33 cellular contexts compared by ENCODE assay signal in genomic region chr14:20675669-20676068, GRCh38. TPM values are rescaled to one million over a fixed set of nuclear protein-coding genes. Genes with fewer than 3 reads are reported as not detected.
DNase-seq lines count a peak whose midpoint lies in the region; ATAC-seq, FAIRE-seq and TF ChIP-seq lines count a peak whose summit lies in the region.
"Had no signal": no experiment of that assay in that cellular context is flagged by ENCODE, and none has a peak within 500 bp of the region (broad histone marks: within the 10 kb centered on the region; RNA-seq: fewer than 3 reads in every experiment).

No MANE protein-coding gene starts in this region.

- TF ChIP-seq EP300 in GM12878 (IDR thresholded peaks at IDR 0.05; ENCODE audit: borderline replicate concordance in 1 of 2, control insufficient read depth in 1 of 2, low read depth in 2 of 2, low read length in 2 of 2): peak in 1 of 2 experiments; percentile 34; a peak in 1 of 4 replicates
- TF ChIP-seq EP300 in ovary (IDR thresholded peaks at IDR 0.05): no peak

- H3K4me2 ChIP-seq in GM12878 (ENCODE audit: control insufficient read depth, insufficient read depth): no peak overlapping the region

- BruUV-seq in GM12878 (replicated peaks; lab: Mats Ljungman, UMichigan): no TSS peak

- no peak overlapping the region for H3K4me3 Mint-ChIP-seq in activated CD4-positive, alpha-beta memory T cell treated with anti-CD3 and anti-CD28 coated beads for 36 hours
- no peak overlapping the region for H3K4me3 Mint-ChIP-seq in activated CD4-positive, alpha-beta memory T cell treated with anti-CD3 and anti-CD28 coated beads, Interleukin-2, amount 10 ng/mL, durations not matched to agents 7 days and 5 days
- H3K4me3 Mint-ChIP-seq: activated CD4-positive, alpha-beta T cell treated with anti-CD3 and anti-CD28 coated beads, Interleukin-2, amount 10 ng/mL, durations not matched to agents 24 days and 14 days; CD4-positive, alpha-beta memory T cell; nephron had no signal

- in situ Hi-C loops in GM12878 (cut with MboI): no loop called here

- H3K4me3 ChIP-seq in GM12878 (no peak overlapping the region), ovary (no peak overlapping the region)

- no peak for TF ChIP-seq CTCF in GM12878 (IDR thresholded peaks at IDR 0.05 in 2 of 3, conservative IDR thresholded peaks at IDR 0.05 in 1 of 3; ENCODE audit: control insufficient read depth in 2 of 3, extremely low read depth in 1 of 3, insufficient read depth in 1 of 3, low read depth in 3 of 3, low read length in 3 of 3)
- no peak for TF ChIP-seq CTCF in ovary (IDR thresholded peaks at IDR 0.05)

- ATAC-seq in GM18520 (IDR thresholded peaks at IDR 0.05; ENCODE audit: unreplicated experiment): peak; percentile 67
- peak; percentile 76 for ATAC-seq in HG02610 (IDR thresholded peaks at IDR 0.05; ENCODE audit: unreplicated experiment)
- ATAC-seq in GM12878: peak; percentile 82
- ATAC-seq: left colon had no signal

- TF ChIP-seq POLR2A in GM12878 (IDR thresholded peaks at IDR 0.05; ENCODE audit: low read depth, low read length): no peak
- TF ChIP-seq POLR2A in ovary (IDR thresholded peaks at IDR 0.05): no peak

- no peaks in the 10 kb centered on the region for H3K36me3 Mint-ChIP-seq in activated CD4-positive, alpha-beta memory T cell treated with anti-CD3 and anti-CD28 coated beads for 36 hours
- H3K36me3 Mint-ChIP-seq in activated CD4-positive, alpha-beta memory T cell treated with anti-CD3 and anti-CD28 coated beads, Interleukin-2, amount 10 ng/mL, durations not matched to agents 7 days and 5 days (ENCODE audit: low read depth): no peaks in the 10 kb centered on the region
- H3K36me3 Mint-ChIP-seq: CD4-positive, alpha-beta memory T cell had no signal

- no peak overlapping the region for H3K9ac ChIP-seq in GM12878 (ENCODE audit: control insufficient read depth, insufficient read depth, low read length)

- peak; percentile 43 for DNase-seq in activated CD4-positive, alpha-beta memory T cell treated with anti-CD3 and anti-CD28 coated beads for 36 hours
- DNase-seq in activated CD4-positive, alpha-beta memory T cell treated with anti-CD3 and anti-CD28 coated beads, Interleukin-2, amount 10 ng/mL, durations not matched to agents 7 days and 5 days: no peak
- no peak for DNase-seq in GM12878 (ENCODE audit: low read depth, low spot score)
- DNase-seq in NCI-H2029 treated with DMSO at 0.1 percent for 48 hours (lab: John Stamatoyannopoulos, UW): no peak
- no peak for DNase-seq in ovary
- no peak for DNase-seq in NCI-H774 (lab: John Stamatoyannopoulos, UW)
- DNase-seq: activated CD4-positive, alpha-beta T cell treated with anti-CD3 and anti-CD28 coated beads, Interleukin-2, amount 10 ng/mL, durations not matched to agents 24 days and 14 days; activated CD8-positive, alpha-beta memory T cell treated with anti-CD3 and anti-CD28 coated beads, Interleukin-2, amount 50 U/mL, for 48 hours; activated gamma-delta T cell; AML-193; brain microvascular endothelial cell; CD4-positive, alpha-beta memory T cell; DMS 273 treated with DMSO at 0.1 percent for 48 hours; hippocampal formation; Karpas-422; left colon; mammary epithelial cell; MV-4-11; NCI-H2171 treated with DMSO at 0.1 percent for 48 hours; NCI-H510A treated with DMSO at 0.1 percent for 48 hours; NK-92 treated with Interleukin-12 subunit alpha and Interleukin-12 subunit beta, amount 100 ng/mL, for 24 hours; Right ventricle myocardium superior; trophoblast cell had no signal

- SMC1A ChIA-PET in GM12878 (lab: Charles Lee; ENCODE audit: uncharacterized antibody, unreplicated experiment): interaction anchor here (0.6 to 3.8 kb wide), 5 partner anchors 8 to 62 kb away, joined by 3 to 31 read pairs (median 5); no protein-coding TSS in a partner anchor

- no peak overlapping the region for H3K27ac Mint-ChIP-seq in activated CD4-positive, alpha-beta memory T cell treated with anti-CD3 and anti-CD28 coated beads for 36 hours
- H3K27ac Mint-ChIP-seq in activated CD4-positive, alpha-beta memory T cell treated with anti-CD3 and anti-CD28 coated beads, Interleukin-2, amount 10 ng/mL, durations not matched to agents 7 days and 5 days: no peak overlapping the region
- H3K27ac Mint-ChIP-seq: activated CD4-positive, alpha-beta T cell treated with anti-CD3 and anti-CD28 coated beads, Interleukin-2, amount 10 ng/mL, durations not matched to agents 24 days and 14 days; CD4-positive, alpha-beta memory T cell; nephron had no signal

- FAIRE-seq in GM12878 (lab: Jason Lieb, UNC): no peak
- FAIRE-seq: A204.1, endothelial cell of umbilical vein, H54 had no signal

- no peaks in the 10 kb centered on the region for H3K79me2 ChIP-seq in GM12878 (ENCODE audit: control insufficient read depth, insufficient read depth, low read length)

- intact Hi-C loops in activated CD4-positive, alpha-beta memory T cell treated with anti-CD3 and anti-CD28 coated beads for 36 hours (cut with micrococcal nuclease): no loop called here
- intact Hi-C loops in GM12878 (cut with micrococcal nuclease; ENCODE audit: unreplicated experiment): no loop called here
- intact Hi-C loops in ovary (cut with DNase I): no loop called here

- H3K4me1 ChIP-seq in GM12878 (ENCODE audit: control insufficient read depth, insufficient read depth, low read length) (peaks cover 18% of the 10 kb centered on the region), ovary (ENCODE audit: insufficient read depth) (peaks cover 2% of the 10 kb centered on the region)

- H3K36me3 ChIP-seq in GM12878 (ENCODE audit: control insufficient read depth in 2 of 2, insufficient read depth in 2 of 2, low read length in 1 of 2) (no peaks in the 10 kb centered on the region), ovary (no peaks in the 10 kb centered on the region)
- H3K36me3 ChIP-seq: brain microvascular endothelial cell had no signal

- no peaks in the 10 kb centered on the region for H3K27me3 Mint-ChIP-seq in activated CD4-positive, alpha-beta memory T cell treated with anti-CD3 and anti-CD28 coated beads for 36 hours
- no peaks in the 10 kb centered on the region for H3K27me3 Mint-ChIP-seq in activated CD4-positive, alpha-beta memory T cell treated with anti-CD3 and anti-CD28 coated beads, Interleukin-2, amount 10 ng/mL, durations not matched to agents 7 days and 5 days
- H3K27me3 Mint-ChIP-seq: CD4-positive, alpha-beta memory T cell had no signal

- no peak overlapping the region for H2AFZ ChIP-seq in GM12878 (ENCODE audit: control insufficient read depth, low read depth, low read length)

- H3K27me3 ChIP-seq in GM12878 (replicated peaks in 1 of 2; ENCODE audit: control insufficient read depth in 2 of 2, insufficient read depth in 2 of 2, low read length in 1 of 2) (no peaks in the 10 kb centered on the region), ovary (no peaks in the 10 kb centered on the region)
- H3K27me3 ChIP-seq: brain microvascular endothelial cell had no signal

- POLR2A ChIA-PET in activated CD4-positive, alpha-beta memory T cell treated with anti-CD3 and anti-CD28 coated beads for 36 hours (lab: Charles Lee): no interaction called here
- POLR2A ChIA-PET in activated CD4-positive, alpha-beta memory T cell treated with anti-CD3 and anti-CD28 coated beads, Interleukin-2, amount 10 ng/mL, durations not matched to agents 7 days and 5 days (lab: Charles Lee): interaction anchor here (2.2 kb wide), 1 partner anchor 9 kb away, joined by 9 read pairs; the partner anchor contains the start of gene RNASE4
- POLR2A ChIA-PET in GM12878 (lab: Charles Lee): no interaction called here

- WGBS in GM12878 (ENCODE audit: insufficient coverage, insufficient replicate concordance, low lambda C conversion rate, missing lambda C conversion rate): 63% methylated on average over 2 of the region's 2 CpGs
- 66 to 82% (median 74%) methylated on average over 2 of the region's 2 CpGs for WGBS in ovary, 3 donors

- no peaks in the 10 kb centered on the region for H3K9me3 Mint-ChIP-seq in activated CD4-positive, alpha-beta memory T cell treated with anti-CD3 and anti-CD28 coated beads for 36 hours
- no peaks in the 10 kb centered on the region for H3K9me3 Mint-ChIP-seq in activated CD4-positive, alpha-beta memory T cell treated with anti-CD3 and anti-CD28 coated beads, Interleukin-2, amount 10 ng/mL, durations not matched to agents 7 days and 5 days
- H3K9me3 Mint-ChIP-seq: activated CD4-positive, alpha-beta T cell treated with anti-CD3 and anti-CD28 coated beads, Interleukin-2, amount 10 ng/mL, durations not matched to agents 24 days and 14 days; CD4-positive, alpha-beta memory T cell; nephron had no signal

- no peak overlapping the region for H3K27ac ChIP-seq in GM12878 (ENCODE audit: control insufficient read depth, insufficient read depth)
- no peak overlapping the region for H3K27ac ChIP-seq in ovary
- H3K27ac ChIP-seq: brain microvascular endothelial cell had no signal

- peaks cover 20% of the 10 kb centered on the region for H3K4me1 Mint-ChIP-seq in activated CD4-positive, alpha-beta memory T cell treated with anti-CD3 and anti-CD28 coated beads for 36 hours (ENCODE audit: low read depth)
- peaks cover 24% of the 10 kb centered on the region for H3K4me1 Mint-ChIP-seq in activated CD4-positive, alpha-beta memory T cell treated with anti-CD3 and anti-CD28 coated beads, Interleukin-2, amount 10 ng/mL, durations not matched to agents 7 days and 5 days

- RAD21 ChIA-PET in GM12878 (lab: Charles Lee; ENCODE audit: unreplicated experiment): interaction anchor here (1.0 to 2.1 kb wide), 6 partner anchors 8 to 62 kb away, joined by 4 to 16 read pairs (median 5); partner anchors contain the start of gene RNASE4

- no peaks in the 10 kb centered on the region for H3K9me3 ChIP-seq in GM12878 (replicated peaks; ENCODE audit: control insufficient read depth, insufficient read depth, low read length)
- no peaks in the 10 kb centered on the region for H3K9me3 ChIP-seq in ovary

- no peak for TF ChIP-seq RAD21 in GM12878 (IDR thresholded peaks at IDR 0.05; ENCODE audit: insufficient read depth, low read depth, low read length)

- H4K20me1 ChIP-seq in GM12878 (ENCODE audit: control insufficient read depth, insufficient read depth): no peaks in the 10 kb centered on the region

- CTCF ChIA-PET in activated CD4-positive, alpha-beta memory T cell treated with anti-CD3 and anti-CD28 coated beads for 36 hours (lab: Charles Lee): interaction anchor here (1.3 to 1.6 kb wide), 2 partner anchors 15 to 65 kb away, joined by 3 to 4 read pairs; no protein-coding TSS in a partner anchor
- CTCF ChIA-PET in activated CD4-positive, alpha-beta memory T cell treated with anti-CD3 and anti-CD28 coated beads, Interleukin-2, amount 10 ng/mL, durations not matched to agents 7 days and 5 days (lab: Charles Lee): interaction anchor here (2.4 to 13.8 kb wide), 2 partner anchors 16 kb away, joined by 10 to 179 read pairs; no protein-coding TSS in a partner anchor
- CTCF ChIA-PET in GM12878 (lab: Yijun Ruan, JAX): interaction anchor here (0.7 to 3.8 kb wide), 7 partner anchors 8 to 348 kb away, joined by 3 to 25 read pairs (median 4); no protein-coding TSS in a partner anchor

RNA-seq across cellular contexts. Expression of gene RNASE4, which starts 8.7 kb away (rescaled TPM):
- total RNA-seq in activated CD4-positive, alpha-beta memory T cell treated with anti-CD3 and anti-CD28 coated beads for 36 hours: under 1 TPM; 0.69 to 0.70 TPM
- 1 to 10 TPM; 2.7 to 4.7 TPM for total RNA-seq in activated CD4-positive, alpha-beta memory T cell treated with anti-CD3 and anti-CD28 coated beads, Interleukin-2, amount 10 ng/mL, durations not matched to agents 7 days and 5 days
- 1.3 and 2.4 TPM in 2 replicates for total RNA-seq in GM12878 (2013; cell fraction: nucleolus; rRNA removed)
- total RNA-seq in GM12878 (2014; rRNA removed) (1.1 and 2.0 TPM in 2 replicates), GM12878 (2014; rRNA removed; fragmentation: Illumina TruSeq; extraction: Trizol) (1.3 and 1.6 TPM in 2 replicates), GM12878 (2021) (0.29 and 1.1 TPM in 2 replicates), ovary (100 to 1,000 TPM in 3 of 7 donors, 10 to 100 TPM in 4; 42.0 to 179 (median 97.6) TPM)
- polyA plus RNA-seq in GM12878 (2011; ENCODE audit: low read depth): 1.0 TPM
- polyA plus RNA-seq in GM12878 (2011; rRNA removed) (0.87 and 1.1 TPM in 2 replicates), GM12878 (2014; fragmentation: Illumina TruSeq; extraction: Trizol) (0.29 and 1.3 TPM in 2 replicates), GM12878 (2014; fragmentation: Nextera tagmentation; extraction: Ambion mirVana) (1 to 10 TPM; 1.2 to 2.6 TPM), GM12878 (2014; rRNA removed) (1.0 and 1.9 TPM in 2 replicates), GM12878 (2016; fragmentation: Nextera tagmentation; extraction: Ambion mirVana) (1 to 10 TPM; 1.4 to 1.9 TPM), ovary (100 to 1,000 TPM; 156 to 183 TPM)
- 1.1 and 1.5 TPM in 2 replicates for polyA plus RNA-seq in GM12878 (2011; cell fraction: cytosol; rRNA removed)
- polyA plus RNA-seq in GM12878 (2011; cell fraction: nucleus; rRNA removed): 0.60 and 1.4 TPM in 2 replicates
- 1.2 and 1.5 TPM in 2 replicates for polyA plus RNA-seq in GM12878 (2012)
- polyA minus RNA-seq in GM12878 (2011; rRNA and poly(A)+ RNA removed): 1.7 and 1.8 TPM in 2 replicates
- not detected in 2 replicates for polyA minus RNA-seq in GM12878 (2011; cell fraction: cytosol; rRNA and poly(A)+ RNA removed)
- polyA minus RNA-seq in GM12878 (2011; cell fraction: nucleus; rRNA and poly(A)+ RNA removed): 0.36 and 0.48 TPM in 2 replicates

RNA-seq across cellular contexts. Expression of gene ANG, which starts 12.9 kb away (rescaled TPM):
- 1 to 10 TPM; 1.1 to 2.0 TPM for total RNA-seq in activated CD4-positive, alpha-beta memory T cell treated with anti-CD3 and anti-CD28 coated beads for 36 hours
- total RNA-seq in activated CD4-positive, alpha-beta memory T cell treated with anti-CD3 and anti-CD28 coated beads, Interleukin-2, amount 10 ng/mL, durations not matched to agents 7 days and 5 days: 1 to 10 TPM; 4.9 to 5.5 TPM
- total RNA-seq in GM12878 (2013; cell fraction: nucleolus; rRNA removed): 1.6 and 2.6 TPM in 2 replicates
- total RNA-seq in GM12878 (2014; rRNA removed): 2.1 TPM in 2 replicates
- total RNA-seq in GM12878 (2014; rRNA removed; fragmentation: Illumina TruSeq; extraction: Trizol): 1.8 and 1.9 TPM in 2 replicates
- total RNA-seq in GM12878 (2021): 1.8 and 2.6 TPM in 2 replicates
- polyA plus RNA-seq in GM12878 (2011; ENCODE audit: low read depth): 2.6 TPM
- polyA plus RNA-seq in GM12878 (2011; rRNA removed): 1.0 and 1.1 TPM in 2 replicates
- polyA plus RNA-seq in GM12878 (2011; cell fraction: cytosol; rRNA removed): 1.3 and 1.9 TPM in 2 replicates
- 0.57 and 0.76 TPM in 2 replicates for polyA plus RNA-seq in GM12878 (2011; cell fraction: nucleus; rRNA removed)
- polyA plus RNA-seq in GM12878 (2012): 1.8 and 2.2 TPM in 2 replicates
- 2.7 and 3.2 TPM in 2 replicates for polyA plus RNA-seq in GM12878 (2014; fragmentation: Illumina TruSeq; extraction: Trizol)
- 1 to 10 TPM; 2.9 to 5.9 TPM for polyA plus RNA-seq in GM12878 (2014; fragmentation: Nextera tagmentation; extraction: Ambion mirVana)
- polyA plus RNA-seq in GM12878 (2014; rRNA removed): 2.2 and 2.3 TPM in 2 replicates
- polyA plus RNA-seq in GM12878 (2016; fragmentation: Nextera tagmentation; extraction: Ambion mirVana): 1 to 10 TPM; 1.9 to 2.0 TPM
- polyA minus RNA-seq in GM12878 (2011; rRNA and poly(A)+ RNA removed): 0.82 and 1.5 TPM in 2 replicates
- polyA minus RNA-seq in GM12878 (2011; cell fraction: cytosol; rRNA and poly(A)+ RNA removed): not detected in 2 replicates
- not detected in 2 replicates for polyA minus RNA-seq in GM12878 (2011; cell fraction: nucleus; rRNA and poly(A)+ RNA removed)
- total RNA-seq in ovary: 10 to 100 TPM; 13.2 to 72.8 (median 39.1) TPM
- 10 to 100 TPM; 65.2 to 80.5 TPM for polyA plus RNA-seq in ovary
- total RNA-seq: activated CD4-positive, alpha-beta T cell treated with anti-CD3 and anti-CD28 coated beads, Interleukin-2, amount 10 ng/mL, durations not matched to agents 24 days and 14 days had no signal

RNA-seq across cellular contexts. Expression of gene OR6S1, which starts 34.2 kb away (rescaled TPM):
- not detected for total RNA-seq in activated CD4-positive, alpha-beta memory T cell treated with anti-CD3 and anti-CD28 coated beads for 36 hours
- total RNA-seq in activated CD4-positive, alpha-beta memory T cell treated with anti-CD3 and anti-CD28 coated beads, Interleukin-2, amount 10 ng/mL, durations not matched to agents 7 days and 5 days: not detected
- 12.5 and 19.1 TPM in 2 replicates for total RNA-seq in GM12878 (2013; cell fraction: nucleolus; rRNA removed)
- total RNA-seq in GM12878 (2014; rRNA removed) (0.62 and 0.76 TPM in 2 replicates), GM12878 (2014; rRNA removed; fragmentation: Illumina TruSeq; extraction: Trizol) (0.64 and 0.67 TPM in 2 replicates), GM12878 (2021) (0.51 and 0.66 TPM in 2 replicates), ovary (not detected)
- polyA plus RNA-seq in GM12878 (2011; ENCODE audit: low read depth): 0.66 TPM
- polyA plus RNA-seq in GM12878 (2011; rRNA removed) (0.09 and 0.24 TPM in 2 replicates), GM12878 (2014; fragmentation: Illumina TruSeq; extraction: Trizol) (0.22 TPM in 1 of 2 replicates, not detected in the other), GM12878 (2014; fragmentation: Nextera tagmentation; extraction: Ambion mirVana) (not detected), GM12878 (2014; rRNA removed) (0.35 and 0.42 TPM in 2 replicates), GM12878 (2016; fragmentation: Nextera tagmentation; extraction: Ambion mirVana) (not detected), ovary (not detected)
- 0.12 and 0.24 TPM in 2 replicates for polyA plus RNA-seq in GM12878 (2011; cell fraction: cytosol; rRNA removed)
- polyA plus RNA-seq in GM12878 (2011; cell fraction: nucleus; rRNA removed): 0.70 and 1.1 TPM in 2 replicates
- polyA plus RNA-seq in GM12878 (2012): 0.16 and 0.27 TPM in 2 replicates
- polyA minus RNA-seq in GM12878 (2011; rRNA and poly(A)+ RNA removed): 0.80 TPM in 1 of 2 replicates, not detected in the other
- not detected in 2 replicates for polyA minus RNA-seq in GM12878 (2011; cell fraction: cytosol; rRNA and poly(A)+ RNA removed)
- 0.48 and 0.86 TPM in 2 replicates for polyA minus RNA-seq in GM12878 (2011; cell fraction: nucleus; rRNA and poly(A)+ RNA removed)
- total RNA-seq: activated CD4-positive, alpha-beta T cell treated with anti-CD3 and anti-CD28 coated beads, Interleukin-2, amount 10 ng/mL, durations not matched to agents 24 days and 14 days; CD4-positive, alpha-beta memory T cell; chondrocyte; endothelial cell of umbilical vein; left colon; mammary epithelial cell; mucosa of gallbladder; osteoblast; Right ventricle myocardium superior; skeletal muscle tissue had no signal
- polyA plus RNA-seq: CD4-positive, alpha-beta memory T cell; endothelial cell of umbilical vein; mammary epithelial cell had no signal

Comparison
In these comparisons a context has a peak if more than half of its experiments do, and no peak if none do; other contexts are left out.
1. RNA of gene RNASE4, which starts 8.7 kb away (total RNA-seq): 42.0 to 179 TPM in ovary; 2.7 to 4.7 TPM in activated CD4-positive, alpha-beta memory T cell treated with anti-CD3 and anti-CD28 coated beads, Interleukin-2, amount 10 ng/mL, durations not matched to agents 7 days and 5 days, 0.29 to 2.4 TPM in GM12878 and 0.69 to 0.70 TPM in activated CD4-positive, alpha-beta memory T cell treated with anti-CD3 and anti-CD28 coated beads for 36 hours; every median in the first group is over 4 times any median in the second.
2. Peak in every context shown above with its lines, with median percentiles within 50 percentile points of each other: ATAC-seq.